Comparison of ENCODE assay signal across 3 cellular contexts in genomic region chr3:192482809-192483208, GRCh38.
TF ChIP-seq lines count a peak whose summit lies in the region.

No MANE protein-coding gene starts in this region.

TF ChIP-seq in SK-N-SH, 30 proteins besides CTCF, POLR2A, EP300 and RAD21:
- no peak for TF ChIP-seq GABPA (IDR thresholded peaks at IDR 0.05; ENCODE audit: low read depth)
- TF ChIP-seq CHD2 (IDR thresholded peaks at IDR 0.05; ENCODE audit: low read length, partially characterized antibody) = no peak
- no peak for TF ChIP-seq JUND (IDR thresholded peaks at IDR 0.05)
- TF ChIP-seq RXRA (IDR thresholded peaks at IDR 0.05; ENCODE audit: borderline replicate concordance, low read depth) = no peak
- no peak for TF ChIP-seq FOXJ3 (CRISPR knock-in tag; IDR thresholded peaks at IDR 0.05)
- TF ChIP-seq, protein P1, sequence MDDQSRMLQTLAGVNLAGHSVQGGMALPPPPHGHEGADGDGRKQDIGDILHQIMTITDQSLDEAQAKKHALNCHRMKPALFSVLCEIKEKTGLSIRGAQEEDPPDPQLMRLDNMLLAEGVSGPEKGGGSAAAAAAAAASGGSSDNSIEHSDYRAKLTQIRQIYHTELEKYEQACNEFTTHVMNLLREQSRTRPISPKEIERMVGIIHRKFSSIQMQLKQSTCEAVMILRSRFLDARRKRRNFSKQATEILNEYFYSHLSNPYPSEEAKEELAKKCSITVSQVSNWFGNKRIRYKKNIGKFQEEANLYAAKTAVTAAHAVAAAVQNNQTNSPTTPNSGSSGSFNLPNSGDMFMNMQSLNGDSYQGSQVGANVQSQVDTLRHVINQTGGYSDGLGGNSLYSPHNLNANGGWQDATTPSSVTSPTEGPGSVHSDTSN (IDR thresholded peaks at IDR 0.05) = no peak
- no peak for TF ChIP-seq TEAD4 (IDR thresholded peaks at IDR 0.05; ENCODE audit: borderline replicate concordance, insufficient read depth)
- no peak for TF ChIP-seq ZBTB33 (IDR thresholded peaks at IDR 0.05; ENCODE audit: borderline replicate concordance, low read depth)
- no peak for TF ChIP-seq FOXM1 (IDR thresholded peaks at IDR 0.05; ENCODE audit: low read depth)
- TF ChIP-seq POLR2AphosphoS5 (IDR thresholded peaks at IDR 0.05; ENCODE audit: low read depth, low read length) = no peak
- TF ChIP-seq ELF1 (IDR thresholded peaks at IDR 0.05) = no peak
- no peak for TF ChIP-seq TCF12 (IDR thresholded peaks at IDR 0.05)
- TF ChIP-seq MAX (IDR thresholded peaks at IDR 0.05; ENCODE audit: low read depth) = no peak
- no peak for TF ChIP-seq FOSL2 (IDR thresholded peaks at IDR 0.05; ENCODE audit: borderline replicate concordance, low read depth)
- no peak for TF ChIP-seq NFIC (IDR thresholded peaks at IDR 0.05; ENCODE audit: borderline replicate concordance)
- no peak for TF ChIP-seq SMC3 (IDR thresholded peaks at IDR 0.05; ENCODE audit: low read depth, low read length)
- TF ChIP-seq EZH2phosphoT487 (IDR thresholded peaks at IDR 0.05; ENCODE audit: borderline replicate concordance, low read depth) = no peak
- TF ChIP-seq USF1 (IDR thresholded peaks at IDR 0.05; ENCODE audit: borderline replicate concordance, low read depth) = no peak
- TF ChIP-seq RCOR1 (IDR thresholded peaks at IDR 0.05; ENCODE audit: low read length) = no peak
- no peak for TF ChIP-seq SIN3A (IDR thresholded peaks at IDR 0.05; ENCODE audit: borderline replicate concordance, low read depth, low read length)

TF ChIP-seq in SK-N-SH treated with all-trans-retinoic acid at 6 μM for 48 hours, 23 proteins besides CTCF, POLR2A, EP300 and RAD21:
- TF ChIP-seq, protein P2, sequence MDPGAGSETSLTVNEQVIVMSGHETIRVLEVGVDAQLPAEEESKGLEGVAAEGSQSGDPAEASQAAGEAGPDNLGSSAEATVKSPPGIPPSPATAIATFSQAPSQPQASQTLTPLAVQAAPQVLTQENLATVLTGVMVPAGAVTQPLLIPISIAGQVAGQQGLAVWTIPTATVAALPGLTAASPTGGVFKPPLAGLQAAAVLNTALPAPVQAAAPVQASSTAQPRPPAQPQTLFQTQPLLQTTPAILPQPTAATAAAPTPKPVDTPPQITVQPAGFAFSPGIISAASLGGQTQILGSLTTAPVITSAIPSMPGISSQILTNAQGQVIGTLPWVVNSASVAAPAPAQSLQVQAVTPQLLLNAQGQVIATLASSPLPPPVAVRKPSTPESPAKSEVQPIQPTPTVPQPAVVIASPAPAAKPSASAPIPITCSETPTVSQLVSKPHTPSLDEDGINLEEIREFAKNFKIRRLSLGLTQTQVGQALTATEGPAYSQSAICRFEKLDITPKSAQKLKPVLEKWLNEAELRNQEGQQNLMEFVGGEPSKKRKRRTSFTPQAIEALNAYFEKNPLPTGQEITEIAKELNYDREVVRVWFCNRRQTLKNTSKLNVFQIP (CRISPR knock-in tag; IDR thresholded peaks at IDR 0.05; ENCODE audit: borderline replicate concordance, low read depth) = no peak
- TF ChIP-seq ZFP30 (CRISPR knock-in tag; IDR thresholded peaks at IDR 0.05) (no peak), ZNF565 (CRISPR knock-in tag; conservative IDR thresholded peaks at IDR 0.05; ENCODE audit: low read depth) (no peak), GLIS3 (CRISPR knock-in tag; IDR thresholded peaks at IDR 0.05) (no peak), TCF4 (CRISPR knock-in tag; IDR thresholded peaks at IDR 0.05; ENCODE audit: borderline replicate concordance) (no peak), CSDC2 (CRISPR knock-in tag; IDR thresholded peaks at IDR 0.05) (no peak), OSR1 (CRISPR knock-in tag; IDR thresholded peaks at IDR 0.05) (no peak), SNAI2 (CRISPR knock-in tag; IDR thresholded peaks at IDR 0.05) (no peak)

TF ChIP-seq in HepG2, 621 proteins besides CTCF, POLR2A, EP300 and RAD21:
- TF ChIP-seq ATF4 (CRISPR knock-in tag; IDR thresholded peaks at IDR 0.05) = no peak
